In the genomic region with DNA sequence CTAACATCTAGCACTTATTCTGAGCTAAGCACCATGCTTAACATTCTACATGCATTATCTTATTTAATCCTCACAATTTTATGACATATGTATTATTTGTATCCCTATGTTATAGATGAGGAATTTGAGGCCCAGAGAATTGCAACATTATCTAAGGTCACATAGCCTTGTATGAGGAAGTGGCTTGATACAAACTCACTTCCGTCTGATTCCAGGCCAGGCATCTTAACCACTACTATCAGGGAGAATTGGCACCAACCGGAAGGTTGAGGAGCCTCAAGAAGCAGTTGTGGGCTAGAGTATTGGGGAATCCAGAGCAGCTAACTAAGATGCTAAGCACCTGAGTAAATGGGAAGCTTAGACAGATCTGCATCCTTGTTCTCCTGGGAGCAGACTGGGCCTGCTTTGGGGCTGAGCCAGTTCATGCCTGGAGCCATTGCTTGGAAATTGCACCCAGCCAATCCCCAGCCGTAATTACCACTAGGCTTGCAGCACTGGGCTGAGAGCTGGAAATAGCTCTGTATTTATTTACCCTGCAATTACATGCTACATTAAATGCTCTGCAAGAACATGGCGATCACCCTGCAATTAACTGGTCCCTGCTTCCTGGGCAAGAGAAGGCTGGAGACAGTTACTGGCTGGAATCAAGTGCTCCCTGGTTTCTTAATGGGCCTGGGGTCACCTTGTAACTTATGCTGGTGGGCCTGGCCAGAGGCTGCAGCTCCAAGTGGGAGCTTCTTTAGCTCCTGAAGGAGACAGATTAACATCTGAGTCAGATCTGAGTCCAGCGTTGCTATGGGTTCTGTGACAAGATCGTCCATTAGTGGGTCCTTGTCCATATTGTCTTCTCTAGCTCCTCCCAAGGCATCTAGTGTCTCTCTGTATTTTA, we compare ENCODE assay signal across 16 cellular contexts.
DNase-seq lines count a peak whose midpoint lies in the region; ATAC-seq and TF ChIP-seq lines count a peak whose summit lies in the region.
"Had no signal": no experiment of that assay in that cellular context is flagged by ENCODE, and none has a peak within 500 bp of the region (broad histone marks: within the 10 kb centered on the region; RNA-seq: fewer than 3 reads in every experiment).

No MANE protein-coding gene starts in this region.

- H4K20me1 ChIP-seq in osteoblast (ENCODE audit: insufficient read depth, low read length): no peaks in the 10 kb centered on the region

- H3K27ac ChIP-seq in osteoblast (ENCODE audit: low read depth, low read length): no peak overlapping the region

- no peaks in the 10 kb centered on the region for H3K4me1 Mint-ChIP-seq in naive thymus-derived CD8-positive, alpha-beta T cell
- no peaks in the 10 kb centered on the region for H3K4me1 Mint-ChIP-seq in activated naive CD4-positive, alpha-beta T cell treated with anti-CD3 and anti-CD28 coated beads for 36 hours (ENCODE audit: low read depth)

- no peaks in the 10 kb centered on the region for H3K36me3 Mint-ChIP-seq in naive thymus-derived CD8-positive, alpha-beta T cell
- H3K36me3 Mint-ChIP-seq in activated naive CD4-positive, alpha-beta T cell treated with anti-CD3 and anti-CD28 coated beads for 36 hours (ENCODE audit: low read depth): no peaks in the 10 kb centered on the region
- H3K36me3 Mint-ChIP-seq: CD4-positive, alpha-beta memory T cell had no signal

- H3K9me3 Mint-ChIP-seq in naive thymus-derived CD8-positive, alpha-beta T cell: no peaks in the 10 kb centered on the region
- H3K9me3 Mint-ChIP-seq in activated naive CD4-positive, alpha-beta T cell treated with anti-CD3 and anti-CD28 coated beads for 36 hours: no peaks in the 10 kb centered on the region
- H3K9me3 Mint-ChIP-seq: activated CD8-positive, alpha-beta T cell treated with anti-CD3 and anti-CD28 coated beads for 36 hours; CD4-positive, alpha-beta memory T cell; effector memory CD8-positive, alpha-beta T cell had no signal

- POLR2A ChIA-PET in naive thymus-derived CD8-positive, alpha-beta T cell (lab: Charles Lee): no interaction called here

- H3K4me1 ChIP-seq in osteoblast (ENCODE audit: insufficient read depth, low read length): no peaks in the 10 kb centered on the region

- H3K9me3 ChIP-seq in osteoblast (ENCODE audit: low read depth, low read length): peaks cover 1% of the 10 kb centered on the region

- no peak overlapping the region for H3K4me3 ChIP-seq in osteoblast (ENCODE audit: insufficient read depth, low read length)

- H3K36me3 ChIP-seq in osteoblast (ENCODE audit: insufficient read depth, low read length): no peaks in the 10 kb centered on the region

- H3K79me2 ChIP-seq in osteoblast (ENCODE audit: insufficient read depth, low read length): no peaks in the 10 kb centered on the region

- ATAC-seq in naive thymus-derived CD8-positive, alpha-beta T cell: no peak
- ATAC-seq: activated CD8-positive, alpha-beta T cell treated with anti-CD3 and anti-CD28 coated beads for 36 hours; effector memory CD8-positive, alpha-beta T cell had no signal

- H3K4me2 ChIP-seq in osteoblast (ENCODE audit: insufficient read depth, low read length): no peak overlapping the region

- TF ChIP-seq CTCF in osteoblast (IDR thresholded peaks at IDR 0.05; ENCODE audit: extremely low read depth, low read depth, low read length): no peak

- H3K27me3 ChIP-seq in osteoblast (ENCODE audit: insufficient read depth, low read length): no peaks in the 10 kb centered on the region

- peaks cover 3 to 11% (median 4%) of the 10 kb centered on the region in 5 donors for H3K27me3 Mint-ChIP-seq in naive thymus-derived CD8-positive, alpha-beta T cell
- no peaks in the 10 kb centered on the region for H3K27me3 Mint-ChIP-seq in activated naive CD4-positive, alpha-beta T cell treated with anti-CD3 and anti-CD28 coated beads for 36 hours (ENCODE audit: low read depth)
- H3K27me3 Mint-ChIP-seq: activated CD8-positive, alpha-beta T cell treated with anti-CD3 and anti-CD28 coated beads for 36 hours had no signal

- CTCF ChIA-PET in activated naive CD4-positive, alpha-beta T cell treated with anti-CD3 and anti-CD28 coated beads for 36 hours (lab: Charles Lee): no interaction called here

- H3K4me3 Mint-ChIP-seq in naive thymus-derived CD8-positive, alpha-beta T cell: no peak overlapping the region
- H3K4me3 Mint-ChIP-seq in activated naive CD4-positive, alpha-beta T cell treated with anti-CD3 and anti-CD28 coated beads for 36 hours: no peak overlapping the region
- H3K4me3 Mint-ChIP-seq: activated CD8-positive, alpha-beta T cell treated with anti-CD3 and anti-CD28 coated beads for 36 hours; CD4-positive, alpha-beta memory T cell; effector memory CD8-positive, alpha-beta T cell had no signal

- DNase-seq in DMS79 (lab: John Stamatoyannopoulos, UW) (peak; percentile 98), NCI-H1092 treated with DMSO at 0.1 percent for 48 hours (lab: John Stamatoyannopoulos, UW) (peak; percentile 34), NCI-H526 (lab: John Stamatoyannopoulos, UW) (peak; percentile 68 to 69), islet precursor cell (peak; percentile 91), A172 (ENCODE audit: low spot score) (no peak), osteoblast (ENCODE audit: insufficient read length, low spot score, missing footprints) (no peak)
- no peak for DNase-seq in naive thymus-derived CD8-positive, alpha-beta T cell
- DNase-seq in activated naive CD4-positive, alpha-beta T cell treated with anti-CD3 and anti-CD28 coated beads for 36 hours: no peak
- DNase-seq: activated CD8-positive, alpha-beta T cell treated with anti-CD3 and anti-CD28 coated beads for 36 hours; activated effector memory CD4-positive, alpha-beta T cell treated with anti-CD3 and anti-CD28 coated beads, Interleukin-2, amount 50 U/mL, for 16 hours; CD4-positive, alpha-beta memory T cell; effector memory CD8-positive, alpha-beta T cell; foreskin fibroblast; NCI-H524 treated with DMSO at 0.1 percent for 48 hours; SHP77; T-helper 9 cell had no signal

- H3K27ac Mint-ChIP-seq in naive thymus-derived CD8-positive, alpha-beta T cell: no peak overlapping the region
- H3K27ac Mint-ChIP-seq in activated naive CD4-positive, alpha-beta T cell treated with anti-CD3 and anti-CD28 coated beads for 36 hours: no peak overlapping the region
- H3K27ac Mint-ChIP-seq: activated CD8-positive, alpha-beta T cell treated with anti-CD3 and anti-CD28 coated beads for 36 hours; CD4-positive, alpha-beta memory T cell; effector memory CD8-positive, alpha-beta T cell had no signal

- H2AFZ ChIP-seq in osteoblast (ENCODE audit: low read length): no peak overlapping the region

- intact Hi-C loops in activated naive CD4-positive, alpha-beta T cell treated with anti-CD3 and anti-CD28 coated beads for 36 hours (cut with micrococcal nuclease): no loop called here

Comparison
In these comparisons a context has a peak if more than half of its experiments do, and no peak if none do; other contexts are left out.
1. DNase-seq: peak in DMS79 (single experiment), NCI-H1092 treated with DMSO at 0.1 percent for 48 hours (single experiment), NCI-H526 (2 of 2) and islet precursor cell (single experiment); none in A172 (single experiment), naive thymus-derived CD8-positive, alpha-beta T cell (0 of 10), osteoblast (single experiment) and activated naive CD4-positive, alpha-beta T cell treated with anti-CD3 and anti-CD28 coated beads for 36 hours (single experiment).